ENCODE assay signal across 8 cellular contexts in the genomic region with DNA sequence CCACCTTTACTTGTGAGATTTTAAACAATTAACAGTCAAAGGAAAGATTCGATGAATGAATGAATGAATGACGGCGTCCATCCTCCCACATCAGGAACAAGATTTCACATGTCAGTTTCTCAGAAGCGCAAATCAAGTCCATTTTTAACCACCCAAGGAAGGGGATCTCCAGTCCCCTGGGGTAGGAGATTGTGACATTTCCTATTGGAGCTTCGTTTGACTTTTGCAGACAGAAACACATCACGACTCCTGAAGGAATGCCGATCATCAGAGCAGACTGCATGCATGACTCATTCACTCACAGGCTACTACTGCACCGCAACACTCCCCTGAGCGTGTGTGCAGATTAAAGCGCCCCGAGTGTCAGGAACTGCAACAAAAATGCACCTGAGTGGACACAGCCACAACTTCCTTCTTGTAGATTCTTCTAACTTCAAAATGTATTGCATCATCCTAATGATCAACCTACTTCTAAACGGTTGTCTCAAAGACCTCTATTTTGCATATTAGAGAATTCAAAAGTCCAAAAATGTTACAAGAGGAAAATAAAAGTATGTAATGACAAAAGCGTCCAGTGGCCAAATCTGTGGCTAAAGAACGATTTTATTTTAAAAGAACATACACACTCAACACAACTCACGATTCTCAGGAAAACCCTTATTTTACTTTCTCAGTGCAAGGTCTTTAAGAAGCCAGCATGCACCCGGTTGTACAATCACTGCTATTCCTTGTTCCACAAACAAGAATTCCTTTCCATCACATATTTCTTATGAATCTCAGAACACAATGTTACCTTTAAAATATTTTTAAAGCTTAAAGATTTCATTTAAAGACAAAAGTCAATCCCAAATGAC.
A peak's percentile ranks its signal among the peaks of the same experiment; 100 is the strongest.
DNase-seq lines count a peak whose midpoint lies in the region; ATAC-seq, FAIRE-seq and TF ChIP-seq lines count a peak whose summit lies in the region.

No MANE protein-coding gene starts in this region.

- peak; percentile 93 for FAIRE-seq in GM18507 (lab: Jason Lieb, UNC)

- peak in 1 of 2 donors; percentile 27 for TF ChIP-seq POLR2A in adrenal gland (IDR thresholded peaks at IDR 0.05)
- no peak for TF ChIP-seq POLR2A in transverse colon (IDR thresholded peaks at IDR 0.05)
- no peak for TF ChIP-seq POLR2A in tibial nerve (IDR thresholded peaks at IDR 0.05)

- no peaks in the 10 kb centered on the region for H3K27me3 ChIP-seq in adrenal gland
- no peaks in the 10 kb centered on the region for H3K27me3 ChIP-seq in left lung
- no peaks in the 10 kb centered on the region for H3K27me3 ChIP-seq in transverse colon
- no peaks in the 10 kb centered on the region for H3K27me3 ChIP-seq in tibial nerve

- peak overlapping the region in 1 of 4 donors; percentile 31 for H3K4me3 ChIP-seq in adrenal gland
- H3K4me3 ChIP-seq in left lung = peak overlapping the region in 1 of 2 donors; percentile 63
- peak overlapping the region in 1 of 4 donors; percentile 71 for H3K4me3 ChIP-seq in transverse colon
- peak overlapping the region in 1 of 4 donors; percentile 19 for H3K4me3 ChIP-seq in tibial nerve

- H3K36me3 ChIP-seq in adrenal gland (replicated peaks in 1 of 2) = no peaks in the 10 kb centered on the region
- peaks cover 0 to 40% of the 10 kb centered on the region in 2 donors for H3K36me3 ChIP-seq in left lung
- H3K36me3 ChIP-seq in transverse colon = no peaks in the 10 kb centered on the region
- peaks cover 0 to 17% (median 0%) of the 10 kb centered on the region in 3 donors for H3K36me3 ChIP-seq in tibial nerve

- intact Hi-C loops in adrenal gland (cut with DNase I) = loop anchor here in 1 of 2 donors (10.0 kb wide), 1 partner anchor 223 kb away; no protein-coding TSS in a partner anchor
- intact Hi-C loops in left lung (cut with DNase I) = no loop called here
- intact Hi-C loops in transverse colon (cut with DNase I; ENCODE audit: low total_unique reads) = no loop called here

- 41 to 56% (median 47%) methylated on average over 16 of the region's 16 CpGs for WGBS in adrenal gland, 4 donors
- WGBS in transverse colon (ENCODE audit: low coverage in 1 of 2), 2 donors = 56 to 68% methylated on average over 12 to 16 of the region's 16 CpGs
- WGBS in tibial nerve, 2 donors = 37% methylated on average over 16 of the region's 16 CpGs

- TF ChIP-seq EP300 in transverse colon (IDR thresholded peaks at IDR 0.05; ENCODE audit: low read depth) (no peak), tibial nerve (IDR thresholded peaks at IDR 0.05) (peak in 1 of 2 donors; percentile 21)

- DNase-seq in GM18507 (ENCODE audit: extremely low spot score, insufficient read length, low read depth) = peak; percentile 28
- peak; percentile 63 for DNase-seq in RPMI8226
- peak; percentile 34 to 74 (median 48) for DNase-seq in adrenal gland
- peak in 1 of 2 donors; percentile 69 for DNase-seq in left lung
- DNase-seq in transverse colon = peak; percentile 55
- no peak for DNase-seq in tibial nerve (ENCODE audit: low spot score in 2 of 2)
- DNase-seq in globus pallidus (ENCODE audit: low spot score) = no peak

- H3K27ac ChIP-seq in adrenal gland = peak overlapping the region in 1 of 5 donors; percentile 24
- peak overlapping the region; percentile 5 to 85 for H3K27ac ChIP-seq in left lung
- peak overlapping the region in 3 of 4 donors; percentile 20 to 83 (median 30) for H3K27ac ChIP-seq in transverse colon
- H3K27ac ChIP-seq in tibial nerve = peak overlapping the region in 1 of 4 donors; percentile 13

- TF ChIP-seq CTCF in adrenal gland (IDR thresholded peaks at IDR 0.05) = no peak
- no peak for TF ChIP-seq CTCF in left lung (IDR thresholded peaks at IDR 0.05)
- no peak for TF ChIP-seq CTCF in transverse colon (IDR thresholded peaks at IDR 0.05)
- TF ChIP-seq CTCF in tibial nerve (IDR thresholded peaks at IDR 0.05) = no peak

- H3K9me3 ChIP-seq in adrenal gland (replicated peaks in 1 of 3) (no peaks in the 10 kb centered on the region), left lung (no peaks in the 10 kb centered on the region), transverse colon (no peaks in the 10 kb centered on the region), tibial nerve (no peaks in the 10 kb centered on the region)

- ATAC-seq in HG02870 (IDR thresholded peaks at IDR 0.05; ENCODE audit: unreplicated experiment) (peak; percentile 39), left lung (peak; percentile 54)

- in situ Hi-C loops in transverse colon (cut with MboI; ENCODE audit: low pct_ligation_motif_present in 1 of 4, low pct_unique_long_range_greater_than_20kb in 1 of 4, low sequenced_read_pairs in 3 of 4) = no loop called here

- H3K4me1 ChIP-seq in adrenal gland (replicated peaks in 1 of 2) (peaks cover 19 to 36% of the 10 kb centered on the region in 2 donors), left lung (peaks cover 7 to 47% of the 10 kb centered on the region in 2 donors), transverse colon (peaks cover 6 to 33% (median 16%) of the 10 kb centered on the region in 4 donors), tibial nerve (peaks cover 0 to 30% (median 13%) of the 10 kb centered on the region in 4 donors)

Comparison
In these comparisons a context has a peak if more than half of its experiments do, and no peak if none do; other contexts are left out.
1. DNase-seq: peak in GM18507 (single experiment), RPMI8226 (single experiment), adrenal gland (7 of 7) and transverse colon (single experiment); none in tibial nerve (0 of 2) and globus pallidus (single experiment).